Comparison of ENCODE assay signal across 17 cellular contexts in genomic region chr7:151020231-151020630, GRCh38. TPM values are rescaled to one million over a fixed set of nuclear protein-coding genes. Genes with fewer than 3 reads are reported as not detected.
DNase-seq lines count a peak whose midpoint lies in the region; ATAC-seq and TF ChIP-seq lines count a peak whose summit lies in the region.
"Had no signal": no experiment of that assay in that cellular context is flagged by ENCODE, and none has a peak within 500 bp of the region (broad histone marks: within the 10 kb centered on the region; RNA-seq: fewer than 3 reads in every experiment).

No MANE protein-coding gene starts in this region.

- peak overlapping the region; percentile 9 for H3K27ac ChIP-seq in CD8-positive, alpha-beta memory T cell (ENCODE audit: low read depth, low read length)
- H3K27ac ChIP-seq in naive thymus-derived CD4-positive, alpha-beta T cell (ENCODE audit: low read depth, low read length) = no peak overlapping the region
- H3K27ac ChIP-seq: left ventricle myocardium inferior, prostate gland, uterus had no signal

- H3K36me3 ChIP-seq in CD8-positive, alpha-beta memory T cell (ENCODE audit: insufficient read depth, low read length) = no peaks in the 10 kb centered on the region
- no peaks in the 10 kb centered on the region for H3K36me3 ChIP-seq in naive thymus-derived CD4-positive, alpha-beta T cell (ENCODE audit: control insufficient read depth in 2 of 3, insufficient read depth in 3 of 3, low read length in 3 of 3)
- H3K36me3 ChIP-seq: HAP-1, left ventricle myocardium inferior, prostate gland, uterus had no signal

- H3K4me3 ChIP-seq in CD8-positive, alpha-beta memory T cell (ENCODE audit: low read length) = no peak overlapping the region
- no peak overlapping the region for H3K4me3 ChIP-seq in naive thymus-derived CD4-positive, alpha-beta T cell (ENCODE audit: low read length)
- H3K4me3 ChIP-seq: HAP-1, left ventricle myocardium inferior, prostate gland, uterus had no signal

- CTCF ChIA-PET in CD8-positive, alpha-beta memory T cell (lab: Charles Lee) = interaction anchor here (2.0 to 7.6 kb wide), 6 partner anchors 9 to 92 kb away, joined by 6 to 44 read pairs (median 37); partner anchors contain the start of genes ABCB8, CDK5 and NOS3
- CTCF ChIA-PET in naive thymus-derived CD4-positive, alpha-beta T cell (lab: Charles Lee) = interaction anchor here (1.0 to 5.2 kb wide), 4 partner anchors 9 to 112 kb away, joined by 3 to 52 read pairs (median 8); no protein-coding TSS in a partner anchor

- no peak for DNase-seq in CD8-positive, alpha-beta memory T cell
- DNase-seq in T-helper 17 cell (no peak), mesothelial cell of epicardium (ENCODE audit: low spot score in 2 of 2, unreplicated experiment in 2 of 2) (no peak), AG20443 (ENCODE audit: low spot score) (no peak)
- DNase-seq in naive thymus-derived CD4-positive, alpha-beta T cell = no peak
- DNase-seq: activated CD4-positive, alpha-beta memory T cell treated with anti-CD3 and anti-CD28 coated beads for 36 hours; amniotic stem cell; cerebellar nuclear complex; left ventricle myocardium inferior; NCI-H510A treated with DMSO at 0.1 percent for 48 hours; stimulated activated CD4-positive, alpha-beta T cell treated with anti-CD3 and anti-CD28 coated beads, Interleukin-12 subunit alpha, Interleukin-12 subunit beta, amount 100 ng/mL, for 4 hours; stimulated activated naive CD8-positive, alpha-beta T cell treated with anti-CD3 and anti-CD28 coated beads, Interleukin-15, amount 100 ng/mL, for 72 hours; uterus had no signal

- peaks cover 39% of the 10 kb centered on the region for H3K4me1 ChIP-seq in CD8-positive, alpha-beta memory T cell (ENCODE audit: insufficient read depth, low read length)
- peaks cover 12 to 38% of the 10 kb centered on the region in 2 donors for H3K4me1 ChIP-seq in naive thymus-derived CD4-positive, alpha-beta T cell (ENCODE audit: control insufficient read depth in 2 of 2, insufficient read depth in 2 of 2, low read length in 2 of 2)

- no peaks in the 10 kb centered on the region for H3K27me3 ChIP-seq in CD8-positive, alpha-beta memory T cell (ENCODE audit: insufficient read depth, low read length, poor library complexity, severe bottlenecking)
- H3K27me3 ChIP-seq in naive thymus-derived CD4-positive, alpha-beta T cell (ENCODE audit: control insufficient read depth in 2 of 2, insufficient read depth in 2 of 2, low read length in 2 of 2) = no peaks in the 10 kb centered on the region

- peak overlapping the region in 1 of 7 donors; percentile 81 for H3K4me3 Mint-ChIP-seq in CD8-positive, alpha-beta memory T cell
- H3K4me3 Mint-ChIP-seq in T-helper 17 cell (peak overlapping the region; percentile 60), mesothelial cell of epicardium (peak overlapping the region; percentile 20)
- H3K4me3 Mint-ChIP-seq in naive thymus-derived CD4-positive, alpha-beta T cell = peak overlapping the region in 5 of 10 donors; percentile 21 to 94 (median 58)
- H3K4me3 Mint-ChIP-seq: activated CD4-positive, alpha-beta memory T cell treated with anti-CD3 and anti-CD28 coated beads for 36 hours had no signal

- peaks cover 8 to 25% of the 10 kb centered on the region in 2 donors for H3K27me3 Mint-ChIP-seq in CD8-positive, alpha-beta memory T cell
- H3K27me3 Mint-ChIP-seq in T-helper 17 cell (peaks cover 14% of the 10 kb centered on the region), mesothelial cell of epicardium (ENCODE audit: low read depth) (peaks cover 48% of the 10 kb centered on the region)
- H3K27me3 Mint-ChIP-seq in naive thymus-derived CD4-positive, alpha-beta T cell = peaks cover 0 to 39% (median 0%) of the 10 kb centered on the region in 5 donors

- ATAC-seq in T-helper 17 cell = no peak
- no peak for ATAC-seq in HG02884 (IDR thresholded peaks at IDR 0.05; ENCODE audit: unreplicated experiment)
- ATAC-seq in naive thymus-derived CD4-positive, alpha-beta T cell = no peak
- ATAC-seq: SK-N-SH treated with all-trans-retinoic acid at 6 μM for 48 hours; stimulated activated naive CD8-positive, alpha-beta T cell treated with anti-CD3 and anti-CD28 coated beads, Interleukin-15, amount 100 ng/mL, for 72 hours had no signal

- no peak for TF ChIP-seq CTCF in mesothelial cell of epicardium (IDR thresholded peaks at IDR 0.05; ENCODE audit: unreplicated experiment)

- peaks cover 25 to 41% (median 30%) of the 10 kb centered on the region in 3 donors for H3K4me1 Mint-ChIP-seq in CD8-positive, alpha-beta memory T cell
- H3K4me1 Mint-ChIP-seq in T-helper 17 cell = peaks cover 31% of the 10 kb centered on the region
- H3K4me1 Mint-ChIP-seq in mesothelial cell of epicardium = peaks cover 34% of the 10 kb centered on the region
- peaks cover 24 to 48% (median 36%) of the 10 kb centered on the region in 7 donors for H3K4me1 Mint-ChIP-seq in naive thymus-derived CD4-positive, alpha-beta T cell

- peaks cover 0 to 1% (median 0%) of the 10 kb centered on the region in 5 donors for H3K9me3 Mint-ChIP-seq in CD8-positive, alpha-beta memory T cell
- no peaks in the 10 kb centered on the region for H3K9me3 Mint-ChIP-seq in mesothelial cell of epicardium
- H3K9me3 Mint-ChIP-seq in naive thymus-derived CD4-positive, alpha-beta T cell = peaks cover 0 to 2% (median 0%) of the 10 kb centered on the region in 11 donors
- H3K9me3 Mint-ChIP-seq: activated CD4-positive, alpha-beta memory T cell treated with anti-CD3 and anti-CD28 coated beads for 36 hours; stimulated activated naive CD8-positive, alpha-beta T cell treated with anti-CD3 and anti-CD28 coated beads, Interleukin-15, amount 100 ng/mL, for 72 hours had no signal

- intact Hi-C loops in naive thymus-derived CD4-positive, alpha-beta T cell (cut with micrococcal nuclease) = loop anchor here in 1 of 2 donors (10.0 kb wide), 1 partner anchor 325 kb away; the partner anchor contains the start of gene NUB1

- no peaks in the 10 kb centered on the region for H3K36me3 Mint-ChIP-seq in CD8-positive, alpha-beta memory T cell
- H3K36me3 Mint-ChIP-seq in T-helper 17 cell (ENCODE audit: low read depth) (peaks cover 3% of the 10 kb centered on the region), mesothelial cell of epicardium (peaks cover 4% of the 10 kb centered on the region)
- peaks cover 0 to 4% (median 0%) of the 10 kb centered on the region in 5 donors for H3K36me3 Mint-ChIP-seq in naive thymus-derived CD4-positive, alpha-beta T cell
- H3K36me3 Mint-ChIP-seq: activated CD4-positive, alpha-beta memory T cell treated with anti-CD3 and anti-CD28 coated beads for 36 hours had no signal

- H3K27ac Mint-ChIP-seq in CD8-positive, alpha-beta memory T cell = peak overlapping the region in 2 of 8 donors; percentile 41 to 83
- peak overlapping the region; percentile 27 for H3K27ac Mint-ChIP-seq in T-helper 17 cell
- H3K27ac Mint-ChIP-seq in mesothelial cell of epicardium = no peak overlapping the region
- peak overlapping the region in 1 of 9 donors; percentile 54 for H3K27ac Mint-ChIP-seq in naive thymus-derived CD4-positive, alpha-beta T cell
- H3K27ac Mint-ChIP-seq: activated CD4-positive, alpha-beta memory T cell treated with anti-CD3 and anti-CD28 coated beads for 36 hours; stimulated activated naive CD8-positive, alpha-beta T cell treated with anti-CD3 and anti-CD28 coated beads, Interleukin-15, amount 100 ng/mL, for 72 hours had no signal

- POLR2A ChIA-PET in CD8-positive, alpha-beta memory T cell (lab: Charles Lee) = interaction anchor here (3.9 kb wide), 1 partner anchor 12 kb away, joined by 17 read pairs; no protein-coding TSS in a partner anchor
- POLR2A ChIA-PET in naive thymus-derived CD4-positive, alpha-beta T cell (lab: Charles Lee) = interaction anchor here (0.7 to 3.6 kb wide), 5 partner anchors 8 to 45 kb away, joined by 3 to 28 read pairs (median 12); partner anchors contain the start of gene ABCB8

- no peaks in the 10 kb centered on the region for H3K9me3 ChIP-seq in CD8-positive, alpha-beta memory T cell (ENCODE audit: low read length)
- H3K9me3 ChIP-seq in T-helper 17 cell (ENCODE audit: control insufficient read depth, low read length, poor library complexity, severe bottlenecking) = no peaks in the 10 kb centered on the region
- H3K9me3 ChIP-seq in naive thymus-derived CD4-positive, alpha-beta T cell (ENCODE audit: control insufficient read depth in 2 of 3, low read length in 3 of 3) = no peaks in the 10 kb centered on the region
- H3K9me3 ChIP-seq: HAP-1, left ventricle myocardium inferior, prostate gland, uterus had no signal

RNA-seq across cellular contexts. Expression of gene ATG9B, which starts 4.1 kb away (rescaled TPM):
- 1 to 10 TPM; 3.8 to 4.2 TPM for total RNA-seq in CD8-positive, alpha-beta memory T cell
- 15.4 TPM for polyA plus RNA-seq in CD8-positive, alpha-beta memory T cell
- total RNA-seq in T-helper 17 cell = 10 to 100 TPM in 1 of 2 donors, 1 to 10 TPM in 1; 5.3 to 12.2 TPM
- 10.6 to 14.0 TPM (median 11.8 TPM) in 3 replicates for total RNA-seq in mesothelial cell of epicardium
- 10 to 100 TPM; 11.3 to 46.6 (median 20.9) TPM for total RNA-seq in naive thymus-derived CD4-positive, alpha-beta T cell
- polyA plus RNA-seq in naive thymus-derived CD4-positive, alpha-beta T cell = 10 to 100 TPM; 27.0 to 49.4 TPM
- total RNA-seq: left ventricle myocardium inferior had no signal

RNA-seq across cellular contexts. Expression of gene ABCB8, which starts 8.0 kb away (rescaled TPM):
- 10 to 100 TPM; 49.2 to 52.3 TPM for total RNA-seq in CD8-positive, alpha-beta memory T cell
- polyA plus RNA-seq in CD8-positive, alpha-beta memory T cell = 18.4 TPM
- total RNA-seq in T-helper 17 cell (10 to 100 TPM; 47.7 to 60.1 TPM), mesothelial cell of epicardium (39.8 to 48.0 TPM (median 40.7 TPM) in 3 replicates)
- 10 to 100 TPM; 59.7 to 88.0 (median 76.6) TPM for total RNA-seq in naive thymus-derived CD4-positive, alpha-beta T cell
- polyA plus RNA-seq in naive thymus-derived CD4-positive, alpha-beta T cell = 10 to 100 TPM; 13.8 to 18.6 TPM

RNA-seq across cellular contexts. Expression of gene ASIC3, which starts 28.1 kb away (rescaled TPM):
- total RNA-seq in CD8-positive, alpha-beta memory T cell = 1 to 10 TPM; 2.6 to 3.6 TPM
- not detected for polyA plus RNA-seq in CD8-positive, alpha-beta memory T cell
- 1 to 10 TPM; 6.7 to 9.1 TPM for total RNA-seq in T-helper 17 cell
- 6.1 to 7.9 TPM (median 7.2 TPM) in 3 replicates for total RNA-seq in mesothelial cell of epicardium
- 10 to 100 TPM in 4 of 5 experiments, 1 to 10 TPM in 1; 6.7 to 17.7 (median 13.7) TPM for total RNA-seq in naive thymus-derived CD4-positive, alpha-beta T cell
- not detected for polyA plus RNA-seq in naive thymus-derived CD4-positive, alpha-beta T cell

RNA-seq across cellular contexts. Expression of gene NOS3, which starts 29.4 kb away (rescaled TPM):
- total RNA-seq in CD8-positive, alpha-beta memory T cell = 10 to 100 TPM in 1 of 2 experiments, 1 to 10 TPM in 1; 9.9 to 10.6 TPM
- polyA plus RNA-seq in CD8-positive, alpha-beta memory T cell = 5.2 TPM
- total RNA-seq in T-helper 17 cell = 1 to 10 TPM; 9.4 to 9.6 TPM
- 6.0 to 7.8 TPM (median 6.6 TPM) in 3 replicates for total RNA-seq in mesothelial cell of epicardium
- 10 to 100 TPM in 1 of 5 experiments, 1 to 10 TPM in 4; 2.8 to 19.1 (median 7.9) TPM for total RNA-seq in naive thymus-derived CD4-positive, alpha-beta T cell
- 10 to 100 TPM in 1 of 2 donors, 1 to 10 TPM in 1; 4.6 to 12.7 TPM for polyA plus RNA-seq in naive thymus-derived CD4-positive, alpha-beta T cell

RNA-seq across cellular contexts. Expression of gene CDK5, which starts 37.5 kb away (rescaled TPM):
- total RNA-seq in CD8-positive, alpha-beta memory T cell = 10 to 100 TPM; 20.5 to 23.2 TPM
- polyA plus RNA-seq in CD8-positive, alpha-beta memory T cell = 14.3 TPM
- total RNA-seq in T-helper 17 cell (1 to 10 TPM; 4.7 TPM), mesothelial cell of epicardium (17.0 to 17.5 TPM (median 17.4 TPM) in 3 replicates)
- 10 to 100 TPM in 1 of 5 experiments, 1 to 10 TPM in 4; 4.2 to 20.2 (median 5.6) TPM for total RNA-seq in naive thymus-derived CD4-positive, alpha-beta T cell
- polyA plus RNA-seq in naive thymus-derived CD4-positive, alpha-beta T cell = 1 to 10 TPM; 7.7 to 9.1 TPM
